In genomic region chr2:197434541-197435513, GRCh38 we compare ENCODE assay signal across 1 cellular context.
TF ChIP-seq lines count a peak whose summit lies in the region.

TSS of gene SF3B1 (minus strand) at chr2:197435028. CDS start at chr2:197434999, 29 bp downstream.

TF ChIP-seq in HepG2, 621 proteins besides CTCF, POLR2A, EP300 and RAD21 (continued from another document and continues in another):
- TF ChIP-seq, protein P1, sequence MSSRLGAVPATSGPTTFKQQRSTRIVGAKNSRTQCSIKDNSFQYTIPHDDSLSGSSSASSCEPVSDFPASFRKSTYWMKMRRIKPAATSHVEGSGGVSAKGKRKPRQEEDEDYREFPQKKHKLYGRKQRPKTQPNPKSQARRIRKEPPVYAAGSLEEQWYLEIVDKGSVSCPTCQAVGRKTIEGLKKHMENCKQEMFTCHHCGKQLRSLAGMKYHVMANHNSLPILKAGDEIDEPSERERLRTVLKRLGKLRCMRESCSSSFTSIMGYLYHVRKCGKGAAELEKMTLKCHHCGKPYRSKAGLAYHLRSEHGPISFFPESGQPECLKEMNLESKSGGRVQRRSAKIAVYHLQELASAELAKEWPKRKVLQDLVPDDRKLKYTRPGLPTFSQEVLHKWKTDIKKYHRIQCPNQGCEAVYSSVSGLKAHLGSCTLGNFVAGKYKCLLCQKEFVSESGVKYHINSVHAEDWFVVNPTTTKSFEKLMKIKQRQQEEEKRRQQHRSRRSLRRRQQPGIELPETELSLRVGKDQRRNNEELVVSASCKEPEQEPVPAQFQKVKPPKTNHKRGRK (CRISPR knock-in tag; IDR thresholded peaks at IDR 0.05), result no peak
- TF ChIP-seq TAF1 (CRISPR knock-in tag; IDR thresholded peaks at IDR 0.05), result peak; percentile 99
- peak; percentile 93 for TF ChIP-seq ZNF280B (CRISPR knock-in tag; IDR thresholded peaks at IDR 0.05; ENCODE audit: borderline replicate concordance)
- peak; percentile 91 for TF ChIP-seq ZNF761 (CRISPR knock-in tag; conservative IDR thresholded peaks at IDR 0.05)
- TF ChIP-seq CENPT (CRISPR knock-in tag; IDR thresholded peaks at IDR 0.05; ENCODE audit: low read depth), result 0 out of 2 replicates have a peak, but pooled peaks have one; percentile 26
- no peak; the same call in none of the 2 replicates for TF ChIP-seq ZNF230 (CRISPR knock-in tag; IDR thresholded peaks at IDR 0.05)
- TF ChIP-seq DMAP1 (CRISPR knock-in tag; IDR thresholded peaks at IDR 0.05), result peak; percentile 99
- TF ChIP-seq AKAP8 (CRISPR knock-in tag; IDR thresholded peaks at IDR 0.05), result no peak
- no peak for TF ChIP-seq ZNF660 (CRISPR knock-in tag; IDR thresholded peaks at IDR 0.05; ENCODE audit: borderline replicate concordance, low read depth)
- 0 out of 2 replicates have a peak, but pooled peaks have one; percentile 34 for TF ChIP-seq ARID2 (CRISPR knock-in tag; IDR thresholded peaks at IDR 0.05; ENCODE audit: borderline replicate concordance)
- TF ChIP-seq ZBTB20 (CRISPR knock-in tag; IDR thresholded peaks at IDR 0.05; ENCODE audit: borderline replicate concordance, low read depth), result no peak
- 0 out of 2 replicates have a peak, but pooled peaks have one; percentile 77 for TF ChIP-seq ZNF33A (CRISPR knock-in tag; IDR thresholded peaks at IDR 0.05; ENCODE audit: borderline replicate concordance)
- no peak for TF ChIP-seq ZNF737 (CRISPR knock-in tag; IDR thresholded peaks at IDR 0.05; ENCODE audit: borderline replicate concordance)
- peak; percentile 47 for TF ChIP-seq TOE1 (CRISPR knock-in tag; IDR thresholded peaks at IDR 0.05)
- TF ChIP-seq, protein P2, sequence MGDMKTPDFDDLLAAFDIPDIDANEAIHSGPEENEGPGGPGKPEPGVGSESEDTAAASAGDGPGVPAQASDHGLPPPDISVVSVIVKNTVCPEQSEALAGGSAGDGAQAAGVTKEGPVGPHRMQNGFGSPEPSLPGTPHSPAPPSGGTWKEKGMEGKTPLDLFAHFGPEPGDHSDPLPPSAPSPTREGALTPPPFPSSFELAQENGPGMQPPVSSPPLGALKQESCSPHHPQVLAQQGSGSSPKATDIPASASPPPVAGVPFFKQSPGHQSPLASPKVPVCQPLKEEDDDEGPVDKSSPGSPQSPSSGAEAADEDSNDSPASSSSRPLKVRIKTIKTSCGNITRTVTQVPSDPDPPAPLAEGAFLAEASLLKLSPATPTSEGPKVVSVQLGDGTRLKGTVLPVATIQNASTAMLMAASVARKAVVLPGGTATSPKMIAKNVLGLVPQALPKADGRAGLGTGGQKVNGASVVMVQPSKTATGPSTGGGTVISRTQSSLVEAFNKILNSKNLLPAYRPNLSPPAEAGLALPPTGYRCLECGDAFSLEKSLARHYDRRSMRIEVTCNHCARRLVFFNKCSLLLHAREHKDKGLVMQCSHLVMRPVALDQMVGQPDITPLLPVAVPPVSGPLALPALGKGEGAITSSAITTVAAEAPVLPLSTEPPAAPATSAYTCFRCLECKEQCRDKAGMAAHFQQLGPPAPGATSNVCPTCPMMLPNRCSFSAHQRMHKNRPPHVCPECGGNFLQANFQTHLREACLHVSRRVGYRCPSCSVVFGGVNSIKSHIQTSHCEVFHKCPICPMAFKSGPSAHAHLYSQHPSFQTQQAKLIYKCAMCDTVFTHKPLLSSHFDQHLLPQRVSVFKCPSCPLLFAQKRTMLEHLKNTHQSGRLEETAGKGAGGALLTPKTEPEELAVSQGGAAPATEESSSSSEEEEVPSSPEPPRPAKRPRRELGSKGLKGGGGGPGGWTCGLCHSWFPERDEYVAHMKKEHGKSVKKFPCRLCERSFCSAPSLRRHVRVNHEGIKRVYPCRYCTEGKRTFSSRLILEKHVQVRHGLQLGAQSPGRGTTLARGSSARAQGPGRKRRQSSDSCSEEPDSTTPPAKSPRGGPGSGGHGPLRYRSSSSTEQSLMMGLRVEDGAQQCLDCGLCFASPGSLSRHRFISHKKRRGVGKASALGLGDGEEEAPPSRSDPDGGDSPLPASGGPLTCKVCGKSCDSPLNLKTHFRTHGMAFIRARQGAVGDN (CRISPR knock-in tag; IDR thresholded peaks at IDR 0.05), result peak; percentile 98
- TF ChIP-seq GPN1 (CRISPR knock-in tag; IDR thresholded peaks at IDR 0.05; ENCODE audit: borderline replicate concordance), result no peak
- peak; percentile 93; the same call in 1 of the 2 replicates for TF ChIP-seq KDM5B (CRISPR knock-in tag; IDR thresholded peaks at IDR 0.05; ENCODE audit: borderline replicate concordance)
- peak; percentile 40; the same call in 1 of the 2 replicates for TF ChIP-seq ZNF616 (CRISPR knock-in tag; IDR thresholded peaks at IDR 0.05; ENCODE audit: low read depth)
- TF ChIP-seq RBFOX2 (IDR thresholded peaks at IDR 0.05; ENCODE audit: low read depth, low read length), result peak; percentile 92
- no peak for TF ChIP-seq RFX3 (CRISPR knock-in tag; IDR thresholded peaks at IDR 0.05)
- TF ChIP-seq ZNF83 (CRISPR knock-in tag; IDR thresholded peaks at IDR 0.05; ENCODE audit: borderline replicate concordance), result no peak
- TF ChIP-seq, protein P3, sequence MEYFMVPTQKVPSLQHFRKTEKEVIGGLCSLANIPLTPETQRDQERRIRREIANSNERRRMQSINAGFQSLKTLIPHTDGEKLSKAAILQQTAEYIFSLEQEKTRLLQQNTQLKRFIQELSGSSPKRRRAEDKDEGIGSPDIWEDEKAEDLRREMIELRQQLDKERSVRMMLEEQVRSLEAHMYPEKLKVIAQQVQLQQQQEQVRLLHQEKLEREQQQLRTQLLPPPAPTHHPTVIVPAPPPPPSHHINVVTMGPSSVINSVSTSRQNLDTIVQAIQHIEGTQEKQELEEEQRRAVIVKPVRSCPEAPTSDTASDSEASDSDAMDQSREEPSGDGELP (IDR thresholded peaks at IDR 0.05; ENCODE audit: borderline replicate concordance, low read depth), result no peak; the same call in 1 of the 2 replicates
- TF ChIP-seq SMARCE1 (IDR thresholded peaks at IDR 0.05; ENCODE audit: borderline replicate concordance), result no peak
- TF ChIP-seq RELA (CRISPR knock-in tag; IDR thresholded peaks at IDR 0.05), result peak; percentile 88; the same call in 1 of the 2 replicates
- TF ChIP-seq AFF4 (CRISPR knock-in tag; IDR thresholded peaks at IDR 0.05), result 0 out of 2 replicates have a peak, but pooled peaks have one; percentile 40
- TF ChIP-seq GPBP1L1 (CRISPR knock-in tag; IDR thresholded peaks at IDR 0.05), result no peak
- TF ChIP-seq IKZF1 (IDR thresholded peaks at IDR 0.05), result no peak
- no peak for TF ChIP-seq RORA (CRISPR knock-in tag; IDR thresholded peaks at IDR 0.05)
- no peak for TF ChIP-seq ETV6 (CRISPR knock-in tag; conservative IDR thresholded peaks at IDR 0.05)
- peak; percentile 96 for TF ChIP-seq YY1 (IDR thresholded peaks at IDR 0.05; ENCODE audit: insufficient read depth, insufficient replicate concordance, low read depth, low read length)
- peak; percentile 94 for TF ChIP-seq RBM39 (IDR thresholded peaks at IDR 0.05; ENCODE audit: low read depth, low read length, poor library complexity, severe bottlenecking)
- TF ChIP-seq SOX5 (CRISPR knock-in tag; IDR thresholded peaks at IDR 0.05; ENCODE audit: borderline replicate concordance), result peak; percentile 72
- peak; percentile 99 for TF ChIP-seq POLR2AphosphoS5 (IDR thresholded peaks at IDR 0.05; ENCODE audit: low read depth, low read length)
- no peak for TF ChIP-seq ZNF720 (CRISPR knock-in tag; IDR thresholded peaks at IDR 0.05)
- peak; percentile 59; the same call in 1 of the 2 replicates for TF ChIP-seq PITX1 (CRISPR knock-in tag; IDR thresholded peaks at IDR 0.05)
- TF ChIP-seq ZBTB38 (CRISPR knock-in tag; IDR thresholded peaks at IDR 0.05), result peak; percentile 88
- peak; percentile 78 for TF ChIP-seq MED1 (CRISPR knock-in tag; IDR thresholded peaks at IDR 0.05)
- no peak for TF ChIP-seq ZNF431 (CRISPR knock-in tag; IDR thresholded peaks at IDR 0.05; ENCODE audit: borderline replicate concordance, low read depth)
- TF ChIP-seq MBD4 (IDR thresholded peaks at IDR 0.05; ENCODE audit: borderline replicate concordance, low read length), result no peak
- no peak for TF ChIP-seq ZNF576 (CRISPR knock-in tag; IDR thresholded peaks at IDR 0.05)
- TF ChIP-seq NFE2L1 (CRISPR knock-in tag; IDR thresholded peaks at IDR 0.05; ENCODE audit: borderline replicate concordance), result no peak
- no peak for TF ChIP-seq ATM (IDR thresholded peaks at IDR 0.05; ENCODE audit: borderline replicate concordance)
- TF ChIP-seq ZNF839 (CRISPR knock-in tag; IDR thresholded peaks at IDR 0.05; ENCODE audit: borderline replicate concordance), result no peak
- TF ChIP-seq CSRNP2 (CRISPR knock-in tag; conservative IDR thresholded peaks at IDR 0.05; ENCODE audit: low read depth), result no peak
- TF ChIP-seq ZNF143 (CRISPR knock-in tag; IDR thresholded peaks at IDR 0.05), result peak; percentile 93
- TF ChIP-seq PTBP1 (IDR thresholded peaks at IDR 0.05; ENCODE audit: low read depth, low read length, poor library complexity, severe bottlenecking), result peak; percentile 72
- peak; percentile 82; the same call in 1 of the 2 replicates for TF ChIP-seq ZBTB26 (CRISPR knock-in tag; IDR thresholded peaks at IDR 0.05; ENCODE audit: borderline replicate concordance)
- TF ChIP-seq NFIC (IDR thresholded peaks at IDR 0.05; ENCODE audit: low read length), result peak; percentile 77; the same call in 1 of the 2 replicates
- peak; percentile 42; the same call in 1 of the 2 replicates for TF ChIP-seq NCOA2 (CRISPR knock-in tag; IDR thresholded peaks at IDR 0.05)
- no peak for TF ChIP-seq ZNF740 (CRISPR knock-in tag; IDR thresholded peaks at IDR 0.05)
- TF ChIP-seq POGZ (CRISPR knock-in tag; IDR thresholded peaks at IDR 0.05), result peak; percentile 93
- TF ChIP-seq JARID2 (CRISPR knock-in tag; IDR thresholded peaks at IDR 0.05; ENCODE audit: insufficient replicate concordance), result peak; percentile 51
